ENCODE assay signal across 10 cellular contexts in the genomic region with DNA sequence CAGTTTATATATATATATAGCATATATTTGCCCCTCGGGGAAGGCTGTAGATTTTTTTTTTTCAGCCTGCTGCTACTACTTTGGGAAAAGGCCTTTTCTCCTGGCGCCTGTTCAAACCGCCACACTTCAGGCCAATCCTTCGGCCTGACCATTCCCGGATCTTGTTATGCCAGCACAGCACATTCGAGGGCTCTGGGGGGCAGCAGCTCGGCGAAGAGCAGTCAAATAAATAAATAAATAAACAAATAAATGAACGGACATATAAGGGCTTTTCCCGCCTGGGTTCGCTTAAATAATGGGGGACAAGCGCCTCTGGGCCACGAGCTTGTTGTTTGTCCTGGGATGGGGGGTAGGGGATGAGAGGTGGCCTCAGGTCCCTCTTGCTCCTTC. TPM values are rescaled to one million over a fixed set of nuclear protein-coding genes. Genes with fewer than 3 reads are reported as not detected.
DNase-seq lines count a peak whose midpoint lies in the region; ATAC-seq and TF ChIP-seq lines count a peak whose summit lies in the region.
"Had no signal": no experiment of that assay in that cellular context is flagged by ENCODE, and none has a peak within 500 bp of the region (broad histone marks: within the 10 kb centered on the region; RNA-seq: fewer than 3 reads in every experiment).

No MANE protein-coding gene starts in this region.

- H2AFZ ChIP-seq in OCI-LY7 (ENCODE audit: low read length) = no peak overlapping the region

- no TSS peak for BruUV-seq in OCI-LY7 (replicated peaks; lab: Mats Ljungman, UMichigan)

- no peaks in the 10 kb centered on the region for H3K79me2 ChIP-seq in OCI-LY7 (ENCODE audit: insufficient read depth, low read depth, low read length)

- TF ChIP-seq CTCF in OCI-LY7 (conservative IDR thresholded peaks at IDR 0.05; ENCODE audit: low read length) (no peak), fibroblast of the aortic adventitia (IDR thresholded peaks at IDR 0.05; ENCODE audit: insufficient read depth, low read length) (no peak)

- H3K4me1 ChIP-seq in OCI-LY7 (ENCODE audit: insufficient read depth, low read length, poor library complexity, severe bottlenecking) = peaks cover 3% of the 10 kb centered on the region
- peaks cover 3% of the 10 kb centered on the region for H3K4me1 ChIP-seq in skeletal muscle satellite cell (ENCODE audit: control insufficient read depth, insufficient read depth, low read length)
- H3K4me1 ChIP-seq in CD4-positive, alpha-beta memory T cell (ENCODE audit: insufficient read depth, low read length) = peaks cover 27% of the 10 kb centered on the region

- H3K36me3 ChIP-seq in OCI-LY7 (ENCODE audit: insufficient read depth, low read length) (no peaks in the 10 kb centered on the region), skeletal muscle satellite cell (ENCODE audit: insufficient read depth, low read length) (no peaks in the 10 kb centered on the region)
- no peaks in the 10 kb centered on the region for H3K36me3 ChIP-seq in CD4-positive, alpha-beta memory T cell (ENCODE audit: insufficient read depth, low read length)

- H3K27ac ChIP-seq in OCI-LY7 (ENCODE audit: low read depth, low read length, poor library complexity, severe bottlenecking) = no peak overlapping the region
- no peak overlapping the region for H3K27ac ChIP-seq in CD4-positive, alpha-beta memory T cell (ENCODE audit: low read depth, low read length)

- H3K36me3 Mint-ChIP-seq in CD4-positive, alpha-beta memory T cell = peaks cover 1 to 7% of the 10 kb centered on the region in 2 donors

- H3K9me2 ChIP-seq in OCI-LY7 (ENCODE audit: insufficient read depth, low read length) = no peaks in the 10 kb centered on the region

- H3K4me1 Mint-ChIP-seq in CD4-positive, alpha-beta memory T cell = peaks cover 13 to 43% (median 30%) of the 10 kb centered on the region in 4 donors

- CTCF ChIA-PET in OCI-LY7 (lab: Charles Lee; ENCODE audit: unreplicated experiment) = interaction anchor here (0.6 to 0.7 kb wide), 5 partner anchors 45 to 373 kb away, joined by 3 to 14 read pairs (median 3); no protein-coding TSS in a partner anchor
- CTCF ChIA-PET in CD4-positive, alpha-beta memory T cell (lab: Charles Lee; ENCODE audit: partially characterized antibody) = interaction anchor here (0.8 to 3.0 kb wide), 7 partner anchors 9 to 1009 kb away, joined by 3 to 28 read pairs (median 5); no protein-coding TSS in a partner anchor

- H4K20me1 ChIP-seq in OCI-LY7 (ENCODE audit: insufficient read depth, low read length) = no peaks in the 10 kb centered on the region

- no peak overlapping the region for H3K4me3 ChIP-seq in OCI-LY7 (ENCODE audit: low read depth, low read length, poor library complexity, severe bottlenecking)
- H3K4me3 ChIP-seq in fibroblast of the aortic adventitia (ENCODE audit: low read depth, low read length) = peak overlapping the region; percentile 33
- H3K4me3 ChIP-seq in skeletal muscle satellite cell (ENCODE audit: low read length) = peak overlapping the region; percentile 75
- no peak overlapping the region for H3K4me3 ChIP-seq in CD4-positive, alpha-beta memory T cell (ENCODE audit: low read length in 2 of 2)

- H3K9me3 ChIP-seq in OCI-LY7 (ENCODE audit: low read length) = no peaks in the 10 kb centered on the region
- no peaks in the 10 kb centered on the region for H3K9me3 ChIP-seq in skeletal muscle satellite cell (replicated peaks; ENCODE audit: low read length)
- H3K9me3 ChIP-seq in CD4-positive, alpha-beta memory T cell (ENCODE audit: control insufficient read depth in 1 of 2, low read length in 2 of 2) = no peaks in the 10 kb centered on the region

- H3K27ac Mint-ChIP-seq in CD4-positive, alpha-beta memory T cell = peak overlapping the region in 1 of 7 donors; percentile 74
- H3K27ac Mint-ChIP-seq: stimulated activated naive CD8-positive, alpha-beta T cell treated with anti-CD3 and anti-CD28 coated beads, Interleukin-15, Interleukin-2, amounts not matched to agents 100 ng/mL and 50 ng/mL, for 24 hours had no signal

- ATAC-seq in GM18517 (IDR thresholded peaks at IDR 0.05; ENCODE audit: unreplicated experiment) = peak; percentile 14
- no peak for ATAC-seq in HG02885 (IDR thresholded peaks at IDR 0.05; ENCODE audit: poor library complexity, unreplicated experiment)

- H3K4me3 Mint-ChIP-seq in CD4-positive, alpha-beta memory T cell = peak overlapping the region in 2 of 8 donors; percentile 26 to 40

- no peak for DNase-seq in OCI-LY7 (ENCODE audit: low spot score)
- DNase-seq in fibroblast of the aortic adventitia (ENCODE audit: low read depth) = no peak
- no peak for DNase-seq in OCI-M2 (lab: John Stamatoyannopoulos, UW; ENCODE audit: unreplicated experiment)
- no peak for DNase-seq in CD4-positive, alpha-beta memory T cell
- no peak for DNase-seq in DMS153 treated with DMSO at 0.1 percent for 48 hours (lab: John Stamatoyannopoulos, UW; ENCODE audit: unreplicated experiment)

- H3K9me3 Mint-ChIP-seq in CD4-positive, alpha-beta memory T cell = peaks cover 0 to 40% (median 22%) of the 10 kb centered on the region in 8 donors
- H3K9me3 Mint-ChIP-seq: stimulated activated naive CD8-positive, alpha-beta T cell treated with anti-CD3 and anti-CD28 coated beads, Interleukin-15, Interleukin-2, amounts not matched to agents 100 ng/mL and 50 ng/mL, for 24 hours had no signal

- intact Hi-C loops in OCI-LY7 (cut with micrococcal nuclease; ENCODE audit: unreplicated experiment) = loop anchor here (1.0 kb wide), 2 partner anchors 315 to 512 kb away; no protein-coding TSS in a partner anchor
- intact Hi-C loops in CD4-positive, alpha-beta memory T cell (cut with micrococcal nuclease) = no loop called here

- H3K4me2 ChIP-seq in OCI-LY7 (ENCODE audit: low read length) (peak overlapping the region; percentile 67; the same call in 1 of the 2 replicates), skeletal muscle satellite cell (ENCODE audit: low read length) (peak overlapping the region; percentile 88)

- H3K27me3 ChIP-seq in skeletal muscle satellite cell (ENCODE audit: control insufficient read depth, insufficient read depth, low read length) = peaks cover 2% of the 10 kb centered on the region
- peaks cover 82% of the 10 kb centered on the region for H3K27me3 ChIP-seq in CD4-positive, alpha-beta memory T cell (ENCODE audit: insufficient read depth, low read length)

- H3K9ac ChIP-seq in skeletal muscle satellite cell (ENCODE audit: low read depth, low read length) = peak overlapping the region; percentile 46

- POLR2A ChIA-PET in OCI-LY7 (lab: Charles Lee) = interaction anchor here (1.0 kb wide), 1 partner anchor 315 kb away, joined by 3 read pairs; no protein-coding TSS in a partner anchor
- POLR2A ChIA-PET in CD4-positive, alpha-beta memory T cell (lab: Charles Lee; ENCODE audit: partially characterized antibody) = interaction anchor here (1.6 kb wide), 1 partner anchor 9 kb away, joined by 3 read pairs; no protein-coding TSS in a partner anchor

- peaks cover 70 to 74% of the 10 kb centered on the region in 2 donors for H3K27me3 Mint-ChIP-seq in CD4-positive, alpha-beta memory T cell

RNA-seq across cellular contexts. Expression of a gene that starts 10.6 kb away (rescaled TPM):
- total RNA-seq in OCI-LY7 (2014; rRNA removed; shearing (Covaris generic)) = not detected in 2 replicates
- total RNA-seq in OCI-LY7 (2022) = not detected in 2 replicates
- total RNA-seq in fibroblast of the aortic adventitia (ENCODE audit: low replicate concordance) = 0.45 and 0.49 TPM in 2 replicates
- total RNA-seq in skeletal muscle satellite cell (2012; rRNA removed) = 6.6 and 9.0 TPM in 2 replicates
- total RNA-seq in CD4-positive, alpha-beta memory T cell = not detected
- not detected for polyA plus RNA-seq in CD4-positive, alpha-beta memory T cell
- total RNA-seq: activated CD8-positive, alpha-beta memory T cell treated with anti-CD3 and anti-CD28 coated beads for 36 hours had no signal

RNA-seq across cellular contexts. Expression of a gene that starts 11.2 kb away (rescaled TPM):
- total RNA-seq in OCI-LY7 (2014; rRNA removed; shearing (Covaris generic)) = not detected in 2 replicates
- total RNA-seq in OCI-LY7 (2022) (not detected in 2 replicates), fibroblast of the aortic adventitia (ENCODE audit: low replicate concordance) (1.1 TPM in 1 of 2 replicates, not detected in the other)
- total RNA-seq in skeletal muscle satellite cell (2012; rRNA removed) = 1.1 and 2.5 TPM in 2 replicates
- total RNA-seq in CD4-positive, alpha-beta memory T cell = not detected
- not detected for polyA plus RNA-seq in CD4-positive, alpha-beta memory T cell
- total RNA-seq: activated CD8-positive, alpha-beta memory T cell treated with anti-CD3 and anti-CD28 coated beads for 36 hours had no signal

RNA-seq across cellular contexts. Expression of a gene that starts 17.0 kb away (rescaled TPM):
- not detected in 2 replicates for total RNA-seq in OCI-LY7 (2014; rRNA removed; shearing (Covaris generic))
- not detected in 2 replicates for total RNA-seq in OCI-LY7 (2022)
- 0.09 TPM in 1 of 2 replicates, not detected in the other for total RNA-seq in fibroblast of the aortic adventitia (ENCODE audit: low replicate concordance)
- total RNA-seq in skeletal muscle satellite cell (2012; rRNA removed) = 1.1 and 2.8 TPM in 2 replicates
- not detected for total RNA-seq in CD4-positive, alpha-beta memory T cell
- not detected for polyA plus RNA-seq in CD4-positive, alpha-beta memory T cell
- total RNA-seq: activated CD8-positive, alpha-beta memory T cell treated with anti-CD3 and anti-CD28 coated beads for 36 hours had no signal

RNA-seq across cellular contexts. Expression of a gene that starts 17.6 kb away (rescaled TPM):
- not detected in 2 replicates for total RNA-seq in OCI-LY7 (2014; rRNA removed; shearing (Covaris generic))
- not detected in 2 replicates for total RNA-seq in OCI-LY7 (2022)
- total RNA-seq in fibroblast of the aortic adventitia (ENCODE audit: low replicate concordance) = not detected in 2 replicates
- 1.1 and 1.3 TPM in 2 replicates for total RNA-seq in skeletal muscle satellite cell (2012; rRNA removed)
- total RNA-seq in CD4-positive, alpha-beta memory T cell = not detected
- not detected for polyA plus RNA-seq in CD4-positive, alpha-beta memory T cell
- total RNA-seq: activated CD8-positive, alpha-beta memory T cell treated with anti-CD3 and anti-CD28 coated beads for 36 hours had no signal

RNA-seq across cellular contexts. Expression of a gene that starts 23.5 kb away (rescaled TPM):
- total RNA-seq in OCI-LY7 (2014; rRNA removed; shearing (Covaris generic)) = not detected in 2 replicates
- total RNA-seq in OCI-LY7 (2022) = not detected in 2 replicates
- not detected in 2 replicates for total RNA-seq in fibroblast of the aortic adventitia (ENCODE audit: low replicate concordance)
- total RNA-seq in skeletal muscle satellite cell (2012; rRNA removed) = 0.22 and 0.25 TPM in 2 replicates
- not detected for total RNA-seq in CD4-positive, alpha-beta memory T cell
- polyA plus RNA-seq in CD4-positive, alpha-beta memory T cell = not detected
- total RNA-seq: activated CD8-positive, alpha-beta memory T cell treated with anti-CD3 and anti-CD28 coated beads for 36 hours had no signal

Comparison
In these comparisons a context has a peak if more than half of its experiments do, and no peak if none do; other contexts are left out.
1. H3K4me3 ChIP-seq: peak in fibroblast of the aortic adventitia (single experiment) and skeletal muscle satellite cell (single experiment); none in OCI-LY7 (single experiment) and CD4-positive, alpha-beta memory T cell (0 of 2).